Comparison of ENCODE assay signal across 18 cellular contexts in genomic region chr16:82650804-82651203, GRCh38. TPM values are rescaled to one million over a fixed set of nuclear protein-coding genes. Genes with fewer than 3 reads are reported as not detected.
DNase-seq lines count a peak whose midpoint lies in the region; ATAC-seq and TF ChIP-seq lines count a peak whose summit lies in the region.
"Had no signal": no experiment of that assay in that cellular context is flagged by ENCODE, and none has a peak within 500 bp of the region (broad histone marks: within the 10 kb centered on the region; RNA-seq: fewer than 3 reads in every experiment).

No MANE protein-coding gene starts in this region.

- no peak overlapping the region; the same call in 1 of the 2 replicates for H3K14ac ChIP-seq in IMR-90 (replicated peaks; ENCODE audit: low read depth, low read length)

- no peak overlapping the region for H3K4me3 ChIP-seq in IMR-90 (ENCODE audit: insufficient read depth, low read depth, low read length)
- no peak overlapping the region for H3K4me3 ChIP-seq in gastrocnemius medialis
- H3K4me3 ChIP-seq in Karpas-422 (ENCODE audit: low read length): no peak overlapping the region
- H3K4me3 ChIP-seq: GM23338 had no signal

- no peaks in the 10 kb centered on the region for H3K9me3 ChIP-seq in IMR-90 (ENCODE audit: control insufficient read depth, insufficient read depth, low read length)
- no peaks in the 10 kb centered on the region for H3K9me3 ChIP-seq in gastrocnemius medialis
- H3K9me3 ChIP-seq in Karpas-422 (ENCODE audit: low read length): no peaks in the 10 kb centered on the region

- H4K20me1 ChIP-seq in IMR-90 (ENCODE audit: insufficient read depth, low read length) (no peaks in the 10 kb centered on the region), Karpas-422 (ENCODE audit: insufficient read depth, low read depth, low read length) (no peaks in the 10 kb centered on the region)

- no peak overlapping the region for H2AFZ ChIP-seq in IMR-90 (replicated peaks; ENCODE audit: low read length, poor library complexity)
- H2AFZ ChIP-seq in Karpas-422 (ENCODE audit: low read length): no peak overlapping the region
- H2AFZ ChIP-seq: GM23338 had no signal

- TF ChIP-seq CTCF in IMR-90 (conservative IDR thresholded peaks at IDR 0.05; ENCODE audit: low read depth, low read length): no peak
- no peak for TF ChIP-seq CTCF in gastrocnemius medialis (IDR thresholded peaks at IDR 0.05 in 4 of 5, conservative IDR thresholded peaks at IDR 0.05 in 1 of 5)

- H3K27me3 ChIP-seq in IMR-90 (ENCODE audit: control insufficient read depth, insufficient read depth, low read length): no peaks in the 10 kb centered on the region
- H3K27me3 ChIP-seq in gastrocnemius medialis: no peaks in the 10 kb centered on the region
- no peaks in the 10 kb centered on the region for H3K27me3 ChIP-seq in Karpas-422 (ENCODE audit: low read length)

- peaks cover 46 to 73% of the 10 kb centered on the region in 2 experiments for H3K79me1 ChIP-seq in IMR-90 (ENCODE audit: low read depth in 1 of 2, low read length in 2 of 2)

- H3K56ac ChIP-seq in IMR-90 (ENCODE audit: extremely low read depth, insufficient read depth, low read length): no peak overlapping the region

- no peaks in the 10 kb centered on the region for H3K36me3 Mint-ChIP-seq in activated T-cell treated with anti-CD3 and anti-CD28 coated beads, Interleukin-2, amount 50 U/mL, for 72 hours (ENCODE audit: insufficient read depth in 2 of 2)
- H3K36me3 Mint-ChIP-seq in activated T-cell treated with anti-CD3 and anti-CD28 coated beads, Interleukin-2, amount 50 U/mL, for 24 hours (ENCODE audit: low read depth): no peaks in the 10 kb centered on the region
- H3K36me3 Mint-ChIP-seq in T-helper 2 cell treated with Interferon-gamma antibody and Interleukin-4, amounts not matched to agents 5 μg/mL and 100 μg/mL, for 36 hours (ENCODE audit: low read depth): no peaks in the 10 kb centered on the region

- TF ChIP-seq POLR2A in IMR-90 (IDR thresholded peaks at IDR 0.05; ENCODE audit: low read depth, low read length) (no peak), gastrocnemius medialis (IDR thresholded peaks at IDR 0.05) (no peak)

- intact Hi-C loops in IMR-90 (cut with micrococcal nuclease) (loop anchor here (5.0 kb wide), 1 partner anchor 346 kb away; no protein-coding TSS in a partner anchor), gastrocnemius medialis (cut with DNase I; ENCODE audit: low total_unique reads) (no loop called here)

- H3K9me2 ChIP-seq in Karpas-422 (replicated peaks; ENCODE audit: insufficient read depth, low read length): no peaks in the 10 kb centered on the region

- no peak overlapping the region for H2BK20ac ChIP-seq in IMR-90 (ENCODE audit: low read depth, low read length)

- peak overlapping the region in 1 of 2 donors; percentile 26 for H3K4me3 Mint-ChIP-seq in activated T-cell treated with anti-CD3 and anti-CD28 coated beads, Interleukin-2, amount 50 U/mL, for 72 hours
- no peak overlapping the region for H3K4me3 Mint-ChIP-seq in activated T-cell treated with anti-CD3 and anti-CD28 coated beads, Interleukin-2, amount 50 U/mL, for 24 hours
- H3K4me3 Mint-ChIP-seq in T-helper 2 cell treated with Interferon-gamma antibody and Interleukin-4, amounts not matched to agents 5 μg/mL and 100 μg/mL, for 36 hours: peak overlapping the region; percentile 49
- H3K4me3 Mint-ChIP-seq: GM23338 had no signal

- peak overlapping the region; percentile 20 for H4K91ac ChIP-seq in IMR-90 (ENCODE audit: insufficient read depth, low read depth, low read length)

- no peak for TF ChIP-seq RAD21 in IMR-90 (IDR thresholded peaks at IDR 0.05; ENCODE audit: low read length)

- no TSS peak for BruUV-seq in IMR-90 (replicated peaks; lab: Mats Ljungman, UMichigan)

- H3K18ac ChIP-seq in IMR-90 (ENCODE audit: low read depth, low read length): no peak overlapping the region

- POLR2A ChIA-PET in IMR-90 (lab: Charles Lee; ENCODE audit: unreplicated experiment): no interaction called here

- CTCF ChIA-PET in IMR-90 (lab: Yijun Ruan, JAX): no interaction called here

- peak overlapping the region; percentile 80 for H2BK120ac ChIP-seq in IMR-90 (ENCODE audit: low read depth, low read length)

- in situ Hi-C loops in IMR-90 (cut with MboI; ENCODE audit: low sequenced_read_pairs) (no loop called here), gastrocnemius medialis (cut with MboI; ENCODE audit: low sequenced_read_pairs in 4 of 4) (no loop called here)

- peak overlapping the region in 1 of 2 experiments; percentile 29; a peak in 1 of 4 replicates for H4K8ac ChIP-seq in IMR-90 (ENCODE audit: low read depth in 2 of 2, low read length in 2 of 2)

- peaks cover 33% of the 10 kb centered on the region for H3K9me1 ChIP-seq in IMR-90 (ENCODE audit: insufficient read depth, low read length)

- H3K4me1 Mint-ChIP-seq in activated T-cell treated with anti-CD3 and anti-CD28 coated beads, Interleukin-2, amount 50 U/mL, for 72 hours (ENCODE audit: low read depth): peaks cover 75% of the 10 kb centered on the region
- peaks cover 52% of the 10 kb centered on the region for H3K4me1 Mint-ChIP-seq in activated T-cell treated with anti-CD3 and anti-CD28 coated beads, Interleukin-2, amount 50 U/mL, for 24 hours (ENCODE audit: low read depth)
- H3K4me1 Mint-ChIP-seq in T-helper 2 cell treated with Interferon-gamma antibody and Interleukin-4, amounts not matched to agents 5 μg/mL and 100 μg/mL, for 36 hours (ENCODE audit: low read depth): peaks cover 71% of the 10 kb centered on the region

- WGBS in IMR-90 (ENCODE audit: extremely low coverage in 2 of 2, insufficient read length in 1 of 2), 2 experiments: 67% methylated on average over 1 of the region's 2 CpGs; no CpG with 5 or more reads in 1 of the 2 experiments

- H3K27me3 Mint-ChIP-seq in activated T-cell treated with anti-CD3 and anti-CD28 coated beads, Interleukin-2, amount 50 U/mL, for 72 hours (ENCODE audit: low read depth): peaks cover 11% of the 10 kb centered on the region
- no peaks in the 10 kb centered on the region for H3K27me3 Mint-ChIP-seq in activated T-cell treated with anti-CD3 and anti-CD28 coated beads, Interleukin-2, amount 50 U/mL, for 24 hours
- H3K27me3 Mint-ChIP-seq in T-helper 2 cell treated with Interferon-gamma antibody and Interleukin-4, amounts not matched to agents 5 μg/mL and 100 μg/mL, for 36 hours (ENCODE audit: low read depth): peaks cover 8% of the 10 kb centered on the region

- H3K4me1 ChIP-seq in IMR-90 (ENCODE audit: control insufficient read depth, insufficient read depth, low read length) (peaks cover 30% of the 10 kb centered on the region), gastrocnemius medialis (peaks cover 46 to 60% of the 10 kb centered on the region in 2 donors), Karpas-422 (ENCODE audit: low read length) (peaks cover 29% of the 10 kb centered on the region)

- no peak overlapping the region for H3K23ac ChIP-seq in IMR-90 (ENCODE audit: low read depth, low read length)

- peak overlapping the region; percentile 10 for H3K27ac Mint-ChIP-seq in activated T-cell treated with anti-CD3 and anti-CD28 coated beads, Interleukin-2, amount 50 U/mL, for 72 hours
- H3K27ac Mint-ChIP-seq in activated T-cell treated with anti-CD3 and anti-CD28 coated beads, Interleukin-2, amount 50 U/mL, for 24 hours: no peak overlapping the region
- peak overlapping the region; percentile 34 for H3K27ac Mint-ChIP-seq in T-helper 2 cell treated with Interferon-gamma antibody and Interleukin-4, amounts not matched to agents 5 μg/mL and 100 μg/mL, for 36 hours
- H3K27ac Mint-ChIP-seq: GM23338 had no signal

- H3K27ac ChIP-seq in IMR-90 (ENCODE audit: insufficient read depth, low read length) (no peak overlapping the region), gastrocnemius medialis (peak overlapping the region in 3 of 4 donors; percentile 22 to 92 (median 73)), Karpas-422 (ENCODE audit: low read length) (no peak overlapping the region)
- H3K27ac ChIP-seq: HL-60 had no signal

- H4K5ac ChIP-seq in IMR-90 (ENCODE audit: low read depth, low read length): no peak overlapping the region

- ATAC-seq in activated T-cell treated with anti-CD3 and anti-CD28 coated beads, Interleukin-2, amount 50 U/mL, for 72 hours (replicated peaks in 1 of 2): no peak
- no peak for ATAC-seq in IMR-90 (ENCODE audit: low read depth)
- ATAC-seq in gastrocnemius medialis: no peak
- ATAC-seq: GM23338, HCT116, Panc1 had no signal

- no peak for DNase-seq in activated T-cell treated with anti-CD3 and anti-CD28 coated beads, Interleukin-2, amount 50 U/mL, for 72 hours
- no peak for DNase-seq in activated T-cell treated with anti-CD3 and anti-CD28 coated beads, Interleukin-2, amount 50 U/mL, for 24 hours
- DNase-seq in IMR-90: no peak
- DNase-seq in T-helper 2 cell treated with Interferon-gamma antibody and Interleukin-4, amounts not matched to agents 5 μg/mL and 100 μg/mL, for 36 hours (ENCODE audit: low spot score): no peak
- DNase-seq in gastrocnemius medialis: no peak
- no peak for DNase-seq in Karpas-422
- no peak for DNase-seq in NCI-H2171 treated with DMSO at 0.1 percent for 48 hours (lab: John Stamatoyannopoulos, UW)
- DNase-seq: C1 segment of cervical spinal cord, EL, NCI-H1048, NCI-H1436 treated with DMSO at 0.1 percent for 48 hours, NCI-H2081, NCI-H510A treated with DMSO at 0.1 percent for 48 hours, SHP77 had no signal

- no peak overlapping the region for H3K9ac ChIP-seq in IMR-90 (ENCODE audit: low read depth, low read length)
- H3K9ac ChIP-seq in Karpas-422 (ENCODE audit: low read length): no peak overlapping the region

- H2AK9ac ChIP-seq in IMR-90 (replicated peaks; ENCODE audit: low read depth, low read length, poor library complexity): no peak overlapping the region

- H2BK15ac ChIP-seq in IMR-90 (ENCODE audit: low read depth, low read length): peak overlapping the region; percentile 74; the same call in 2 of the 3 replicates

- peak overlapping the region; percentile 26; the same call in 1 of the 2 replicates for H2AK5ac ChIP-seq in IMR-90 (ENCODE audit: low read depth, low read length)

- H3K36me3 ChIP-seq in IMR-90 (ENCODE audit: control insufficient read depth, insufficient read depth, low read length) (no peaks in the 10 kb centered on the region), gastrocnemius medialis (no peaks in the 10 kb centered on the region), Karpas-422 (ENCODE audit: insufficient read depth, low read length) (no peaks in the 10 kb centered on the region)

- peaks cover 0 to 6% of the 10 kb centered on the region in 2 donors for H3K9me3 Mint-ChIP-seq in activated T-cell treated with anti-CD3 and anti-CD28 coated beads, Interleukin-2, amount 50 U/mL, for 72 hours
- no peaks in the 10 kb centered on the region for H3K9me3 Mint-ChIP-seq in activated T-cell treated with anti-CD3 and anti-CD28 coated beads, Interleukin-2, amount 50 U/mL, for 24 hours
- H3K9me3 Mint-ChIP-seq in T-helper 2 cell treated with Interferon-gamma antibody and Interleukin-4, amounts not matched to agents 5 μg/mL and 100 μg/mL, for 36 hours: peaks cover 5% of the 10 kb centered on the region
- H3K9me3 Mint-ChIP-seq: GM23338 had no signal

- peak overlapping the region; percentile 67; the same call in 1 of the 2 replicates for H3K4ac ChIP-seq in IMR-90 (ENCODE audit: low read depth, low read length)

- no peak overlapping the region for H2BK5ac ChIP-seq in IMR-90 (ENCODE audit: low read depth, low read length, poor library complexity, severe bottlenecking)

- H3K79me2 ChIP-seq in Karpas-422 (ENCODE audit: low read length): no peaks in the 10 kb centered on the region

- no peak overlapping the region for H3K4me2 ChIP-seq in IMR-90 (ENCODE audit: low read depth, low read length)
- no peak overlapping the region for H3K4me2 ChIP-seq in Karpas-422 (ENCODE audit: low read depth, low read length, poor library complexity, severe bottlenecking)
- H3K4me2 ChIP-seq: GM23338 had no signal

- dilution Hi-C loops in IMR-90 (cut with HindIII; ENCODE audit: low sequenced_read_pairs, unreplicated experiment): no loop called here

RNA-seq across cellular contexts. Expression of gene CDH13, which starts 24.0 kb away (rescaled TPM):
- not detected for total RNA-seq in activated T-cell treated with anti-CD3 and anti-CD28 coated beads, Interleukin-2, amount 50 U/mL, for 72 hours
- total RNA-seq in IMR-90 (2012; rRNA removed) (45.8 and 74.7 TPM in 2 replicates), gastrocnemius medialis (10 to 100 TPM in 3 of 4 donors, 1 to 10 TPM in 1; 5.8 to 36.7 (median 20.4) TPM)
- polyA plus RNA-seq in IMR-90 (2012; rRNA removed): 59.5 and 61.6 TPM in 2 replicates
- 45.8 and 46.1 TPM in 2 replicates for polyA plus RNA-seq in IMR-90 (2012; cell fraction: cytosol; rRNA removed)
- polyA plus RNA-seq in IMR-90 (2012; cell fraction: nucleus; rRNA removed; ENCODE audit: low replicate concordance): 15.1 and 31.6 TPM in 2 replicates
- 0.56 and 0.79 TPM in 2 replicates for total RNA-seq in Karpas-422 (2014; rRNA removed; shearing (Covaris generic); ENCODE audit: low replicate concordance)

Comparison
In these comparisons a context has a peak if more than half of its experiments do, and no peak if none do; other contexts are left out.
1. H3K27ac ChIP-seq: peak in gastrocnemius medialis (3 of 4); none in IMR-90 (single experiment) and Karpas-422 (single experiment).